In genomic region chr10:103776878-103777591, GRCh38 we compare ENCODE assay signal across 12 cellular contexts.
DNase-seq lines count a peak whose midpoint lies in the region; TF ChIP-seq lines count a peak whose summit lies in the region.
"Had no signal": no experiment of that assay in that cellular context is flagged by ENCODE, and none has a peak within 500 bp of the region (broad histone marks: within the 10 kb centered on the region; RNA-seq: fewer than 3 reads in every experiment).

No MANE protein-coding gene starts in this region.

- H3K27me3 ChIP-seq in ascending aorta (no peaks in the 10 kb centered on the region), left ventricle myocardium inferior (ENCODE audit: low read depth) (no peaks in the 10 kb centered on the region), H9 (ENCODE audit: insufficient read depth, low read length) (no peaks in the 10 kb centered on the region)
- H3K27me3 ChIP-seq: pancreas had no signal

- CTCF ChIA-PET in HEK293 (lab: Yijun Ruan, JAX) = interaction anchor here (0.7 kb wide), 1 partner anchor 13 kb away, joined by 3 read pairs; no protein-coding TSS in a partner anchor

- H2BK12ac ChIP-seq in H9 (ENCODE audit: insufficient read length, low read depth, low read length) = no peak overlapping the region

- no peak overlapping the region for H2AFZ ChIP-seq in H9 (ENCODE audit: low read length)

- peak; percentile 76 for DNase-seq in A172 (ENCODE audit: low spot score)
- peak; percentile 35 to 84 for DNase-seq in ascending aorta (ENCODE audit: low spot score in 2 of 2)
- peak; percentile 64 for DNase-seq in left ventricle myocardium inferior
- DNase-seq in Kasumi-1 (lab: John Stamatoyannopoulos, UW) = no peak
- no peak for DNase-seq in H9
- no peak for DNase-seq in activated naive CD8-positive, alpha-beta T cell treated with anti-CD3 and anti-CD28 coated beads for 36 hours
- no peak for DNase-seq in effector CD4-positive, alpha-beta T cell
- DNase-seq: activated naive CD8-positive, alpha-beta T cell treated with anti-CD3 and anti-CD28 coated beads, Interleukin-2, amount 50 U/mL, for 24 hours; erythroblast; NCI-H2171 treated with DMSO at 0.1 percent for 48 hours; pancreas had no signal

- no CpG with 5 or more reads among the region's 12 CpGs for WGBS in H9 (ENCODE audit: extremely low coverage, insufficient read length, low lambda C conversion rate)

- H3K9me3 Mint-ChIP-seq in H9 = peaks cover 0 to 2% of the 10 kb centered on the region in 2 experiments; a peak in 1 of 5 replicates
- no peaks in the 10 kb centered on the region for H3K9me3 Mint-ChIP-seq in activated naive CD8-positive, alpha-beta T cell treated with anti-CD3 and anti-CD28 coated beads for 36 hours
- H3K9me3 Mint-ChIP-seq: activated naive CD8-positive, alpha-beta T cell treated with anti-CD3 and anti-CD28 coated beads, Interleukin-2, amount 50 U/mL, for 24 hours had no signal

- H3K14ac ChIP-seq in H9 (ENCODE audit: insufficient read depth, low read length) = no peak overlapping the region

- H3K4me1 Mint-ChIP-seq in H9 = peaks cover 10 to 18% of the 10 kb centered on the region in 2 experiments
- H3K4me1 Mint-ChIP-seq in activated naive CD8-positive, alpha-beta T cell treated with anti-CD3 and anti-CD28 coated beads for 36 hours = peaks cover 9% of the 10 kb centered on the region

- no peaks in the 10 kb centered on the region for H4K20me1 ChIP-seq in H9 (ENCODE audit: control insufficient read depth, insufficient read depth, insufficient read length)

- no peak overlapping the region for H3K23ac ChIP-seq in H9 (ENCODE audit: insufficient read length, low read depth, low read length)

- H3K9me3 ChIP-seq in HEK293 (ENCODE audit: control insufficient read depth, insufficient read depth, low read depth, low read length) (no peaks in the 10 kb centered on the region; the same call in 1 of the 2 replicates), ascending aorta (no peaks in the 10 kb centered on the region), left ventricle myocardium inferior (replicated peaks) (peaks cover 7% of the 10 kb centered on the region), H9 (ENCODE audit: control insufficient read depth, low read depth, low read length) (no peaks in the 10 kb centered on the region)
- H3K9me3 ChIP-seq: pancreas had no signal

- TF ChIP-seq CTCF in HEK293 (tag by site-specific recombination; IDR thresholded peaks at IDR 0.05) = no peak
- TF ChIP-seq CTCF in ascending aorta (IDR thresholded peaks at IDR 0.05) = no peak
- TF ChIP-seq CTCF in left ventricle myocardium inferior (IDR thresholded peaks at IDR 0.05; ENCODE audit: borderline replicate concordance) = no peak
- TF ChIP-seq CTCF in H9 (conservative IDR thresholded peaks at IDR 0.05) = no peak

- no peak overlapping the region for H2BK20ac ChIP-seq in H9 (ENCODE audit: low read depth, low read length, poor library complexity, severe bottlenecking)

- H3K27ac ChIP-seq in HEK293 (ENCODE audit: extremely low read depth, low read depth, low read length) (no peak overlapping the region), ascending aorta (peak overlapping the region; percentile 7 to 19), left ventricle myocardium inferior (replicated peaks) (peak overlapping the region; percentile 6), H9 (ENCODE audit: insufficient read length, low read depth, low read length) (no peak overlapping the region)
- H3K27ac ChIP-seq: pancreas had no signal

- H3K9ac ChIP-seq in H9 (ENCODE audit: extremely low read depth, insufficient read length, low read length) = no peak overlapping the region

- no peaks in the 10 kb centered on the region for H3K79me2 ChIP-seq in H9 (ENCODE audit: insufficient read depth, low read length)

- no peak overlapping the region; a peak in 1 of 7 replicates for H3K27ac Mint-ChIP-seq in H9
- no peak overlapping the region for H3K27ac Mint-ChIP-seq in activated naive CD8-positive, alpha-beta T cell treated with anti-CD3 and anti-CD28 coated beads for 36 hours
- H3K27ac Mint-ChIP-seq: activated naive CD8-positive, alpha-beta T cell treated with anti-CD3 and anti-CD28 coated beads, Interleukin-2, amount 50 U/mL, for 24 hours had no signal

- H3K36me3 Mint-ChIP-seq in H9 (ENCODE audit: insufficient read depth in 1 of 3, low read depth in 3 of 3) = no peaks in the 10 kb centered on the region
- no peaks in the 10 kb centered on the region for H3K36me3 Mint-ChIP-seq in activated naive CD8-positive, alpha-beta T cell treated with anti-CD3 and anti-CD28 coated beads for 36 hours

- POLR2A ChIA-PET in HEK293 (lab: Yijun Ruan, JAX) = no interaction called here

- no peak overlapping the region for H3K4me3 Mint-ChIP-seq in H9
- no peak overlapping the region for H3K4me3 Mint-ChIP-seq in activated naive CD8-positive, alpha-beta T cell treated with anti-CD3 and anti-CD28 coated beads for 36 hours
- H3K4me3 Mint-ChIP-seq: activated naive CD8-positive, alpha-beta T cell treated with anti-CD3 and anti-CD28 coated beads, Interleukin-2, amount 50 U/mL, for 24 hours had no signal

- peaks cover 0 to 5% of the 10 kb centered on the region in 2 experiments; a peak in 1 of 3 replicates for H3K36me3 ChIP-seq in HEK293 (ENCODE audit: control insufficient read depth in 2 of 2, insufficient read depth in 1 of 2, low read length in 2 of 2)
- H3K36me3 ChIP-seq in ascending aorta = no peaks in the 10 kb centered on the region
- no peaks in the 10 kb centered on the region for H3K36me3 ChIP-seq in left ventricle myocardium inferior
- H3K36me3 ChIP-seq: pancreas had no signal

- no peak overlapping the region for H4K8ac ChIP-seq in H9 (replicated peaks; ENCODE audit: insufficient read length, low read depth, low read length)

- H3K27me3 Mint-ChIP-seq in H9 (ENCODE audit: low read depth) = no peaks in the 10 kb centered on the region; the same call in 1 of the 2 replicates
- peaks cover 2% of the 10 kb centered on the region for H3K27me3 Mint-ChIP-seq in activated naive CD8-positive, alpha-beta T cell treated with anti-CD3 and anti-CD28 coated beads for 36 hours

- no peak overlapping the region for H4K5ac ChIP-seq in H9 (ENCODE audit: insufficient read length, low read depth, low read length)

- no peak overlapping the region for H2AK5ac ChIP-seq in H9 (ENCODE audit: insufficient read length, low read length)

- no peak overlapping the region for H3K4me2 ChIP-seq in H9 (ENCODE audit: insufficient read depth, insufficient read length, low read length)

- no peak overlapping the region for H3K56ac ChIP-seq in H9 (ENCODE audit: insufficient read length, low read depth, low read length)

- H2BK15ac ChIP-seq in H9 (ENCODE audit: low read depth, low read length) = no peak overlapping the region

- no peak overlapping the region for H3K18ac ChIP-seq in H9 (ENCODE audit: insufficient read length, low read depth, low read length)

- H3K4me3 ChIP-seq in HEK293 (ENCODE audit: low read depth, low read length) (no peak overlapping the region), ascending aorta (no peak overlapping the region), left ventricle myocardium inferior (no peak overlapping the region)
- H3K4me3 ChIP-seq: pancreas had no signal

- H2BK5ac ChIP-seq in H9 (ENCODE audit: insufficient read length, low read length) = no peak overlapping the region

- H4K91ac ChIP-seq in H9 (ENCODE audit: insufficient read length, low read depth, low read length) = no peak overlapping the region

- H3K4me1 ChIP-seq in HEK293 (ENCODE audit: control insufficient read depth, insufficient read depth, low read length) (peaks cover under 1% of the 10 kb centered on the region), ascending aorta (peaks cover 4 to 33% of the 10 kb centered on the region in 2 donors), left ventricle myocardium inferior (peaks cover 63% of the 10 kb centered on the region), H9 (ENCODE audit: insufficient read depth, low read length) (no peaks in the 10 kb centered on the region)

- peaks cover 5% of the 10 kb centered on the region for H3K23me2 ChIP-seq in H9 (ENCODE audit: insufficient read length, low read depth, low read length, poor library complexity, severe bottlenecking)

- H3T11ph ChIP-seq in H9 (ENCODE audit: low read length) = no peak overlapping the region

- H3K79me1 ChIP-seq in H9 (ENCODE audit: insufficient read depth, low read depth, low read length, poor library complexity, severe bottlenecking) = no peaks in the 10 kb centered on the region

- H3K4ac ChIP-seq in H9 (ENCODE audit: low read depth, low read length) = no peak overlapping the region

- H2BK120ac ChIP-seq in H9 (ENCODE audit: low read depth, low read length, poor library complexity, severe bottlenecking) = no peak overlapping the region

- intact Hi-C loops in ascending aorta (cut with DNase I) (loop anchor here (5.0 kb wide), 1 partner anchor 40 kb away; no protein-coding TSS in a partner anchor), left ventricle myocardium inferior (cut with micrococcal nuclease) (no loop called here)

TF ChIP-seq in HEK293, 187 proteins besides CTCF, POLR2A, EP300 and RAD21 (continues in another document):
- TF ChIP-seq ZNF701 (tag by site-specific recombination; IDR thresholded peaks at IDR 0.05) = no peak
- TF ChIP-seq ZNF664 (tag by site-specific recombination; IDR thresholded peaks at IDR 0.05) = peak; percentile 85; the same call in 1 of the 2 replicates
- TF ChIP-seq ZNF280D (tag by site-specific recombination; IDR thresholded peaks at IDR 0.05) = no peak
- TF ChIP-seq ZFHX2 (tag by site-specific recombination; conservative IDR thresholded peaks at IDR 0.05) = peak; percentile 44
- no peak for TF ChIP-seq ZNF610 (tag by site-specific recombination; IDR thresholded peaks at IDR 0.05; ENCODE audit: borderline replicate concordance)

Comparison
In these comparisons a context has a peak if more than half of its experiments do, and no peak if none do; other contexts are left out.
1. DNase-seq: peak in A172 (single experiment), ascending aorta (2 of 2) and left ventricle myocardium inferior (single experiment); none in Kasumi-1 (0 of 2), H9 (single experiment), activated naive CD8-positive, alpha-beta T cell treated with anti-CD3 and anti-CD28 coated beads for 36 hours (single experiment) and effector CD4-positive, alpha-beta T cell (single experiment).
2. H3K27ac ChIP-seq: peak in ascending aorta (2 of 2) and left ventricle myocardium inferior (single experiment); none in HEK293 (single experiment) and H9 (single experiment).